37 cellular contexts compared by ENCODE assay signal in genomic region chr2:95393901-95394300, GRCh38.
"Had no signal": no experiment of that assay in that cellular context is flagged by ENCODE, and none has a peak within 500 bp of the region (broad histone marks: within the 10 kb centered on the region; RNA-seq: fewer than 3 reads in every experiment).

No MANE protein-coding gene starts in this region.

- H3K36me3 Mint-ChIP-seq: activated naive CD8-positive, alpha-beta T cell treated with anti-CD3 and anti-CD28 coated beads for 36 hours had no signal

- H3K27ac Mint-ChIP-seq: activated B cell treated with CpG ODN at 0.5 μM for 24 hours; activated CD4-positive, alpha-beta T cell treated with anti-CD3 and anti-CD28 coated beads, Interleukin-2, amount 10 ng/mL, durations not matched to agents 24 days and 14 days; activated CD8-positive, alpha-beta T cell treated with anti-CD3 and anti-CD28 coated beads for 36 hours; activated naive CD8-positive, alpha-beta T cell treated with anti-CD3 and anti-CD28 coated beads for 36 hours; activated T-cell treated with anti-CD3 and anti-CD28 coated beads, Interleukin-2, amount 50 U/mL, for 72 hours; activated T-helper 17 cell treated with anti-CD3 and anti-CD28 coated beads, Interleukin-2, amount 50 U/mL, for 72 hours had no signal

- H3K4me1 Mint-ChIP-seq: activated B cell treated with CpG ODN at 0.5 μM for 24 hours; activated naive CD8-positive, alpha-beta T cell treated with anti-CD3 and anti-CD28 coated beads for 36 hours; activated T-helper 17 cell treated with anti-CD3 and anti-CD28 coated beads, Interleukin-2, amount 50 U/mL, for 72 hours; central memory CD8-positive, alpha-beta T cell had no signal

- DNase-seq: activated B cell treated with CpG ODN at 0.5 μM for 24 hours; activated CD4-positive, alpha-beta T cell treated with anti-CD3 and anti-CD28 coated beads, Interleukin-2, amount 10 ng/mL, durations not matched to agents 24 days and 14 days; activated CD4-positive, alpha-beta T cell treated with anti-CD3 and anti-CD28 coated beads, Interleukin-2, amount 50 U/mL, for 4 hours; activated CD4-positive, CD25-positive, alpha-beta regulatory T cell treated with anti-CD3 and anti-CD28 coated beads, Interleukin-2, amount 50 U/mL, for 72 hours; activated CD8-positive, alpha-beta T cell treated with anti-CD3 and anti-CD28 coated beads for 36 hours; activated effector memory CD4-positive, alpha-beta T cell treated with anti-CD3 and anti-CD28 coated beads, Interleukin-2, amount 50 U/mL, for 16 hours; activated naive CD4-positive, alpha-beta T cell; activated naive CD4-positive, alpha-beta T cell treated with anti-CD3 and anti-CD28 coated beads, Interleukin-2, amount 50 U/mL, for 16 hours; activated naive CD8-positive, alpha-beta T cell treated with anti-CD3 and anti-CD28 coated beads for 36 hours; activated T-cell treated with anti-CD3 and anti-CD28 coated beads, Interleukin-2, amount 50 U/mL, for 1 hour; activated T-cell treated with anti-CD3 and anti-CD28 coated beads, Interleukin-2, amount 50 U/mL, for 72 hours; amniotic stem cell; brain microvascular endothelial cell; MM.1S; MV-4-11; NCI-H1417; NCI-H187 treated with DMSO at 0.1 percent for 48 hours; NCI-H2081; NCI-H2171 treated with DMSO at 0.1 percent for 48 hours; NCI-H2227 treated with DMSO at 0.1 percent for 48 hours; NCI-H446; NCI-H510A treated with DMSO at 0.1 percent for 48 hours; NCI-H526 treated with DMSO at 0.1 percent for 48 hours; NCI-H82; NK-92 treated with Interleukin-12 subunit alpha and Interleukin-12 subunit beta, amount 100 ng/mL, for 24 hours; PC-3; Right ventricle myocardium superior; RPMI8226; SW 1271; T-helper 1 cell; T-helper 2 cell; T-helper 9 cell had no signal

- H3K4me3 Mint-ChIP-seq: activated B cell treated with CpG ODN at 0.5 μM for 24 hours; activated CD4-positive, alpha-beta T cell treated with anti-CD3 and anti-CD28 coated beads, Interleukin-2, amount 10 ng/mL, durations not matched to agents 24 days and 14 days; activated CD8-positive, alpha-beta T cell treated with anti-CD3 and anti-CD28 coated beads for 36 hours; activated naive CD8-positive, alpha-beta T cell treated with anti-CD3 and anti-CD28 coated beads for 36 hours; activated T-cell treated with anti-CD3 and anti-CD28 coated beads, Interleukin-2, amount 50 U/mL, for 72 hours; activated T-helper 17 cell treated with anti-CD3 and anti-CD28 coated beads, Interleukin-2, amount 50 U/mL, for 72 hours; central memory CD8-positive, alpha-beta T cell had no signal

- H3K27me3 Mint-ChIP-seq: activated B cell treated with CpG ODN at 0.5 μM for 24 hours; activated CD8-positive, alpha-beta T cell treated with anti-CD3 and anti-CD28 coated beads for 36 hours; activated naive CD8-positive, alpha-beta T cell treated with anti-CD3 and anti-CD28 coated beads for 36 hours; activated T-helper 17 cell treated with anti-CD3 and anti-CD28 coated beads, Interleukin-2, amount 50 U/mL, for 72 hours; central memory CD8-positive, alpha-beta T cell had no signal

- ATAC-seq: activated CD8-positive, alpha-beta T cell treated with anti-CD3 and anti-CD28 coated beads for 36 hours; activated T-cell treated with anti-CD3 and anti-CD28 coated beads, Interleukin-2, amount 50 U/mL, for 72 hours; activated T-helper 17 cell treated with anti-CD3 and anti-CD28 coated beads, Interleukin-2, amount 50 U/mL, for 72 hours; PC-3 had no signal

- H3K36me3 ChIP-seq: brain microvascular endothelial cell, Peyer's patch had no signal

- H3K9me3 Mint-ChIP-seq: activated B cell treated with CpG ODN at 0.5 μM for 24 hours; activated CD4-positive, alpha-beta T cell treated with anti-CD3 and anti-CD28 coated beads, Interleukin-2, amount 10 ng/mL, durations not matched to agents 24 days and 14 days; activated CD8-positive, alpha-beta T cell treated with anti-CD3 and anti-CD28 coated beads for 36 hours; activated naive CD8-positive, alpha-beta T cell treated with anti-CD3 and anti-CD28 coated beads for 36 hours; activated T-cell treated with anti-CD3 and anti-CD28 coated beads, Interleukin-2, amount 50 U/mL, for 72 hours; activated T-helper 17 cell treated with anti-CD3 and anti-CD28 coated beads, Interleukin-2, amount 50 U/mL, for 72 hours; central memory CD8-positive, alpha-beta T cell had no signal

- H3K27ac ChIP-seq: brain microvascular endothelial cell, KMS-11, VCaP had no signal

- H3K9me3 ChIP-seq: Peyer's patch had no signal

- H3K4me3 ChIP-seq: Peyer's patch had no signal

- H3K27me3 ChIP-seq: brain microvascular endothelial cell, Peyer's patch had no signal
